1 cellular context compared by ENCODE assay signal in the genomic region with DNA sequence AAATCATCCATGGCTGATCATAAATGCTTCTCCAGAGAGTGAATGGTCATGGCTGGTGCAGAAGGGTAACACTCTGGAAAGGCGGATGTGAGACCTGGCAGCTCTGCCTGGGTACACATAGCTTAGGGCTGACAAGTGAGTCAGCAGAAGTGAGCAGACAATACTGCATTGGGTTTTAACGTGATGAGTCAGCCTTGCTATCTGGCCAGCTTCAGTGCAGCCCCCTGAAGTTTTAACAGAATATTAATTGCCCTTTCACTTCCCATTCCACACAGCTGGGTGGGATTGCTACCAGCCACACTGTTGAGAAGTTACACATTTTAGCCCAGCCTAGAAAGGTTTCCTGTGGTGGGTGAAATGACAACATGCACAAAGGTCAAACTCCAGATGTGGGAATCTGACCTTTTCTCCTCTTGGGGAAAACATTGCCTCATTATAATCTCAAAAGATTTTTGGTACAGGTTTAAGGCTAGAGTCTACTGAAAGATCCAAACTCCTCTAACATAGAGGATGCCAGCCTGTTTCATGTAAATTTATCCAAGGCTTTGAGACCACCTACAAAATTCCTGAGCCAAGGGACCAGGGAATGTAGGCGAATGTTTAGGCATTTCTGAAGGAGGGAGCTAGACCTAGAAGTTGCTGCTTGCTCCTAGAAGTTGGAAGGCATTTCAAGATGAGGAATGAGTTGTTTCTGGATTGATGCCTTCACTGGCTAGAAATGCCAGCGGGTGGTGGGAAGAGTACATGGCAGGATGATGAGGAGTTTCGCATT.
A peak's percentile ranks its signal among the peaks of the same experiment; 100 is the strongest.
TF ChIP-seq lines count a peak whose summit lies in the region.

No MANE protein-coding gene starts in this region.

TF ChIP-seq in K562, 482 proteins besides CTCF, POLR2A, EP300 and RAD21 (continued from another document and continues in another):
- no peak for TF ChIP-seq RBM14 (IDR thresholded peaks at IDR 0.05; ENCODE audit: borderline replicate concordance, insufficient read depth, low read depth, low read length)
- peak; percentile 89 for TF ChIP-seq CBFA2T2 (conservative IDR thresholded peaks at IDR 0.05)
- TF ChIP-seq, protein P1, sequence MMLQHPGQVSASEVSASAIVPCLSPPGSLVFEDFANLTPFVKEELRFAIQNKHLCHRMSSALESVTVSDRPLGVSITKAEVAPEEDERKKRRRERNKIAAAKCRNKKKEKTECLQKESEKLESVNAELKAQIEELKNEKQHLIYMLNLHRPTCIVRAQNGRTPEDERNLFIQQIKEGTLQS (IDR thresholded peaks at IDR 0.05): peak; percentile 97
- TF ChIP-seq, protein P1 (CRISPR knock-in tag; conservative IDR thresholded peaks at IDR 0.05): peak; percentile 83; the same call in 1 of the 2 replicates
- peak; percentile 52; the same call in 1 of the 2 replicates for TF ChIP-seq CREB1 (IDR thresholded peaks at IDR 0.05)
- no peak; the same call in 1 of the 2 replicates for TF ChIP-seq CREB1 (CRISPR knock-in tag; IDR thresholded peaks at IDR 0.05)
- TF ChIP-seq, protein P2, sequence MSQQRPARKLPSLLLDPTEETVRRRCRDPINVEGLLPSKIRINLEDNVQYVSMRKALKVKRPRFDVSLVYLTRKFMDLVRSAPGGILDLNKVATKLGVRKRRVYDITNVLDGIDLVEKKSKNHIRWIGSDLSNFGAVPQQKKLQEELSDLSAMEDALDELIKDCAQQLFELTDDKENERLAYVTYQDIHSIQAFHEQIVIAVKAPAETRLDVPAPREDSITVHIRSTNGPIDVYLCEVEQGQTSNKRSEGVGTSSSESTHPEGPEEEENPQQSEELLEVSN (IDR thresholded peaks at IDR 0.05; ENCODE audit: borderline replicate concordance in 1 of 2, extremely low read depth in 1 of 2, insufficient read depth in 1 of 2, insufficient read length in 1 of 2, low read depth in 1 of 2, low read length in 1 of 2, poor library complexity in 1 of 2, severe bottlenecking in 1 of 2): no peak
- TF ChIP-seq FOXK2 (conservative IDR thresholded peaks at IDR 0.05 in 1 of 2, IDR thresholded peaks at IDR 0.05 in 1 of 2; ENCODE audit: low read depth in 2 of 2): peak; percentile 89
- TF ChIP-seq ZNF75A (CRISPR knock-in tag; IDR thresholded peaks at IDR 0.05): no peak
- no peak for TF ChIP-seq CHD2 (IDR thresholded peaks at IDR 0.05; ENCODE audit: low read depth, low read length)
- no peak for TF ChIP-seq IRF2 (CRISPR knock-in tag; IDR thresholded peaks at IDR 0.05)
- no peak for TF ChIP-seq ZNF586 (CRISPR knock-in tag; conservative IDR thresholded peaks at IDR 0.05)
- TF ChIP-seq FOXM1 (IDR thresholded peaks at IDR 0.05; ENCODE audit: low read depth): peak; percentile 30; the same call in 1 of the 2 replicates
- no peak for TF ChIP-seq FOXM1 (CRISPR knock-in tag; IDR thresholded peaks at IDR 0.05; ENCODE audit: low read depth)
- TF ChIP-seq, protein P3, sequence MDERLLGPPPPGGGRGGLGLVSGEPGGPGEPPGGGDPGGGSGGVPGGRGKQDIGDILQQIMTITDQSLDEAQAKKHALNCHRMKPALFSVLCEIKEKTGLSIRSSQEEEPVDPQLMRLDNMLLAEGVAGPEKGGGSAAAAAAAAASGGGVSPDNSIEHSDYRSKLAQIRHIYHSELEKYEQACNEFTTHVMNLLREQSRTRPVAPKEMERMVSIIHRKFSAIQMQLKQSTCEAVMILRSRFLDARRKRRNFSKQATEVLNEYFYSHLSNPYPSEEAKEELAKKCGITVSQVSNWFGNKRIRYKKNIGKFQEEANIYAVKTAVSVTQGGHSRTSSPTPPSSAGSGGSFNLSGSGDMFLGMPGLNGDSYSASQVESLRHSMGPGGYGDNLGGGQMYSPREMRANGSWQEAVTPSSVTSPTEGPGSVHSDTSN (CRISPR knock-in tag; IDR thresholded peaks at IDR 0.05; ENCODE audit: low read depth): no peak
- TF ChIP-seq, protein P3 (tag; conservative IDR thresholded peaks at IDR 0.05; ENCODE audit: low read depth): peak; percentile 61
- TF ChIP-seq, protein P4, sequence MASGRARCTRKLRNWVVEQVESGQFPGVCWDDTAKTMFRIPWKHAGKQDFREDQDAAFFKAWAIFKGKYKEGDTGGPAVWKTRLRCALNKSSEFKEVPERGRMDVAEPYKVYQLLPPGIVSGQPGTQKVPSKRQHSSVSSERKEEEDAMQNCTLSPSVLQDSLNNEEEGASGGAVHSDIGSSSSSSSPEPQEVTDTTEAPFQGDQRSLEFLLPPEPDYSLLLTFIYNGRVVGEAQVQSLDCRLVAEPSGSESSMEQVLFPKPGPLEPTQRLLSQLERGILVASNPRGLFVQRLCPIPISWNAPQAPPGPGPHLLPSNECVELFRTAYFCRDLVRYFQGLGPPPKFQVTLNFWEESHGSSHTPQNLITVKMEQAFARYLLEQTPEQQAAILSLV (tag; IDR thresholded peaks at IDR 0.05): no peak
- TF ChIP-seq CHD4 (IDR thresholded peaks at IDR 0.05; ENCODE audit: insufficient read depth, insufficient replicate concordance, low read depth, low read length, poor library complexity, severe bottlenecking): no peak
- no peak for TF ChIP-seq LCOR (CRISPR knock-in tag; IDR thresholded peaks at IDR 0.05)
- peak; percentile 28; the same call in 1 of the 2 replicates for TF ChIP-seq EHMT2 (IDR thresholded peaks at IDR 0.05)
- TF ChIP-seq GATA2 (CRISPR knock-in tag; IDR thresholded peaks at IDR 0.05): 0 out of 2 replicates have a peak, but pooled peaks have one; percentile 48
- no peak for TF ChIP-seq NR1H2 (CRISPR knock-in tag; IDR thresholded peaks at IDR 0.05)
- TF ChIP-seq SIN3B (IDR thresholded peaks at IDR 0.05; ENCODE audit: low read depth): no peak
- TF ChIP-seq ZNF431 (CRISPR knock-in tag; IDR thresholded peaks at IDR 0.05): 0 out of 2 replicates have a peak, but pooled peaks have one; percentile 43
- peak; percentile 34; the same call in 1 of the 2 replicates for TF ChIP-seq EP400 (IDR thresholded peaks at IDR 0.05)
- no peak for TF ChIP-seq ZFPM2 (CRISPR knock-in tag; IDR thresholded peaks at IDR 0.05)
- TF ChIP-seq SAFB2 (IDR thresholded peaks at IDR 0.05; ENCODE audit: borderline replicate concordance, low read depth, low read length, severe bottlenecking): no peak
- no peak for TF ChIP-seq STAG1 (CRISPR knock-in tag; IDR thresholded peaks at IDR 0.05; ENCODE audit: borderline replicate concordance)
- TF ChIP-seq, protein P5, sequence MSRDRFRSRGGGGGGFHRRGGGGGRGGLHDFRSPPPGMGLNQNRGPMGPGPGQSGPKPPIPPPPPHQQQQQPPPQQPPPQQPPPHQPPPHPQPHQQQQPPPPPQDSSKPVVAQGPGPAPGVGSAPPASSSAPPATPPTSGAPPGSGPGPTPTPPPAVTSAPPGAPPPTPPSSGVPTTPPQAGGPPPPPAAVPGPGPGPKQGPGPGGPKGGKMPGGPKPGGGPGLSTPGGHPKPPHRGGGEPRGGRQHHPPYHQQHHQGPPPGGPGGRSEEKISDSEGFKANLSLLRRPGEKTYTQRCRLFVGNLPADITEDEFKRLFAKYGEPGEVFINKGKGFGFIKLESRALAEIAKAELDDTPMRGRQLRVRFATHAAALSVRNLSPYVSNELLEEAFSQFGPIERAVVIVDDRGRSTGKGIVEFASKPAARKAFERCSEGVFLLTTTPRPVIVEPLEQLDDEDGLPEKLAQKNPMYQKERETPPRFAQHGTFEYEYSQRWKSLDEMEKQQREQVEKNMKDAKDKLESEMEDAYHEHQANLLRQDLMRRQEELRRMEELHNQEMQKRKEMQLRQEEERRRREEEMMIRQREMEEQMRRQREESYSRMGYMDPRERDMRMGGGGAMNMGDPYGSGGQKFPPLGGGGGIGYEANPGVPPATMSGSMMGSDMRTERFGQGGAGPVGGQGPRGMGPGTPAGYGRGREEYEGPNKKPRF (IDR thresholded peaks at IDR 0.05; ENCODE audit: low read depth, low read length): no peak
- TF ChIP-seq TOE1 (IDR thresholded peaks at IDR 0.05; ENCODE audit: borderline replicate concordance): no peak
- TF ChIP-seq TOE1 (CRISPR knock-in tag; IDR thresholded peaks at IDR 0.05; ENCODE audit: borderline replicate concordance, low read depth): no peak
- no peak for TF ChIP-seq ASH1L (IDR thresholded peaks at IDR 0.05; ENCODE audit: borderline replicate concordance, low read depth, partially characterized antibody)
- no peak for TF ChIP-seq SMARCB1 (IDR thresholded peaks at IDR 0.05; ENCODE audit: insufficient read length, low read depth)
- peak in 1 of 2 experiments; percentile 54 for TF ChIP-seq NCOA2 (IDR thresholded peaks at IDR 0.05; ENCODE audit: partially characterized antibody in 2 of 2)
- TF ChIP-seq, protein P6, sequence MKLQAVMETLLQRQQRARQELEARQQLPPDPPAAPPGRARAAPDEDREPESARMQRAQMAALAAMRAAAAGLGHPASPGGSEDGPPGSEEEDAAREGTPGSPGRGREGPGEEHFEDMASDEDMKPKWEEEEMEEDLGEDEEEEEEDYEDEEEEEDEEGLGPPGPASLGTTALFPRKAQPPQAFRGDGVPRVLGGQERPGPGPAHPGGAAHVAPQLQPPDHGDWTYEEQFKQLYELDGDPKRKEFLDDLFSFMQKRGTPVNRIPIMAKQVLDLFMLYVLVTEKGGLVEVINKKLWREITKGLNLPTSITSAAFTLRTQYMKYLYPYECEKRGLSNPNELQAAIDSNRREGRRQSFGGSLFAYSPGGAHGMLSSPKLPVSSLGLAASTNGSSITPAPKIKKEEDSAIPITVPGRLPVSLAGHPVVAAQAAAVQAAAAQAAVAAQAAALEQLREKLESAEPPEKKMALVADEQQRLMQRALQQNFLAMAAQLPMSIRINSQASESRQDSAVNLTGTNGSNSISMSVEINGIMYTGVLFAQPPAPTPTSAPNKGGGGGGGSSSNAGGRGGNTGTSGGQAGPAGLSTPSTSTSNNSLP (IDR thresholded peaks at IDR 0.05; ENCODE audit: borderline replicate concordance, low read depth, low read length): no peak
- TF ChIP-seq, protein P7, sequence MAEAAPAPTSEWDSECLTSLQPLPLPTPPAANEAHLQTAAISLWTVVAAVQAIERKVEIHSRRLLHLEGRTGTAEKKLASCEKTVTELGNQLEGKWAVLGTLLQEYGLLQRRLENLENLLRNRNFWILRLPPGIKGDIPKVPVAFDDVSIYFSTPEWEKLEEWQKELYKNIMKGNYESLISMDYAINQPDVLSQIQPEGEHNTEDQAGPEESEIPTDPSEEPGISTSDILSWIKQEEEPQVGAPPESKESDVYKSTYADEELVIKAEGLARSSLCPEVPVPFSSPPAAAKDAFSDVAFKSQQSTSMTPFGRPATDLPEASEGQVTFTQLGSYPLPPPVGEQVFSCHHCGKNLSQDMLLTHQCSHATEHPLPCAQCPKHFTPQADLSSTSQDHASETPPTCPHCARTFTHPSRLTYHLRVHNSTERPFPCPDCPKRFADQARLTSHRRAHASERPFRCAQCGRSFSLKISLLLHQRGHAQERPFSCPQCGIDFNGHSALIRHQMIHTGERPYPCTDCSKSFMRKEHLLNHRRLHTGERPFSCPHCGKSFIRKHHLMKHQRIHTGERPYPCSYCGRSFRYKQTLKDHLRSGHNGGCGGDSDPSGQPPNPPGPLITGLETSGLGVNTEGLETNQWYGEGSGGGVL (CRISPR knock-in tag; IDR thresholded peaks at IDR 0.05): no peak
- TF ChIP-seq NR2F6 (CRISPR knock-in tag; IDR thresholded peaks at IDR 0.05): 0 out of 2 replicates have a peak, but pooled peaks have one; percentile 26
- TF ChIP-seq, protein P8, sequence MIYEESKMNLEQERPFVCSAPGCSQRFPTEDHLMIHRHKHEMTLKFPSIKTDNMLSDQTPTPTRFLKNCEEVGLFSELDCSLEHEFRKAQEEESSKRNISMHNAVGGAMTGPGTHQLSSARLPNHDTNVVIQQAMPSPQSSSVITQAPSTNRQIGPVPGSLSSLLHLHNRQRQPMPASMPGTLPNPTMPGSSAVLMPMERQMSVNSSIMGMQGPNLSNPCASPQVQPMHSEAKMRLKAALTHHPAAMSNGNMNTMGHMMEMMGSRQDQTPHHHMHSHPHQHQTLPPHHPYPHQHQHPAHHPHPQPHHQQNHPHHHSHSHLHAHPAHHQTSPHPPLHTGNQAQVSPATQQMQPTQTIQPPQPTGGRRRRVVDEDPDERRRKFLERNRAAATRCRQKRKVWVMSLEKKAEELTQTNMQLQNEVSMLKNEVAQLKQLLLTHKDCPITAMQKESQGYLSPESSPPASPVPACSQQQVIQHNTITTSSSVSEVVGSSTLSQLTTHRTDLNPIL (CRISPR knock-in tag; IDR thresholded peaks at IDR 0.05): no peak
- TF ChIP-seq SMARCA5 (IDR thresholded peaks at IDR 0.05): no peak
- TF ChIP-seq ZNF764 (CRISPR knock-in tag; IDR thresholded peaks at IDR 0.05; ENCODE audit: low read depth): no peak
- no peak for TF ChIP-seq U2AF1 (optimal IDR thresholded peaks at IDR 0.05; ENCODE audit: low read depth, low read length)
- no peak for TF ChIP-seq FUS (optimal IDR thresholded peaks at IDR 0.05; ENCODE audit: low read depth, low read length)
- peak; percentile 38 for TF ChIP-seq POLR2B (IDR thresholded peaks at IDR 0.05; ENCODE audit: low read depth, partially characterized antibody)
- no peak for TF ChIP-seq BCL6 (CRISPR knock-in tag; IDR thresholded peaks at IDR 0.05)
- TF ChIP-seq, protein P9, sequence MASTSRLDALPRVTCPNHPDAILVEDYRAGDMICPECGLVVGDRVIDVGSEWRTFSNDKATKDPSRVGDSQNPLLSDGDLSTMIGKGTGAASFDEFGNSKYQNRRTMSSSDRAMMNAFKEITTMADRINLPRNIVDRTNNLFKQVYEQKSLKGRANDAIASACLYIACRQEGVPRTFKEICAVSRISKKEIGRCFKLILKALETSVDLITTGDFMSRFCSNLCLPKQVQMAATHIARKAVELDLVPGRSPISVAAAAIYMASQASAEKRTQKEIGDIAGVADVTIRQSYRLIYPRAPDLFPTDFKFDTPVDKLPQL (IDR thresholded peaks at IDR 0.05; ENCODE audit: extremely low read depth, insufficient read length): no peak
- no peak for TF ChIP-seq XRCC5 (IDR thresholded peaks at IDR 0.05; ENCODE audit: low read depth, low read length)
- TF ChIP-seq ZNF436 (CRISPR knock-in tag; IDR thresholded peaks at IDR 0.05): no peak
- TF ChIP-seq ZNF133 (CRISPR knock-in tag; IDR thresholded peaks at IDR 0.05): no peak
